8 cellular contexts compared by ENCODE assay signal in the genomic region with DNA sequence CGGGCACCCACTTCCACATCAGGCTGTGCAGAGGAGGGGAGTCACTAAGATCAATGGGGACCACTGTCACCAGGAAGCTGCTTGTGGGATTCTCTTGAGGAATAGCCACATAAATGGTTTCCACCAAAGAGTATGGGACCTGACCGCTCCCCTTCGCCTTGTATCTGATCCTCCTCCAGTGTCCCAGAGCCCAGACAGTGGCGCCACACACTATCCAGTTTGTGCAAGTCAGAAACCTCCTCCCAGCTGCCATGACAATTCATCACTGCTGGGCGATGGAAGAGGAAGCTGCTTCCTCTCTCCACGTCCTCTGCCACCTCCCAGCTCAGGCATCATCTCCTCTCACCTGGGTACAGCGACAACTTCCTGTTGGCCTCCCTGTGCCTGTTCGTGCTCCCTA.
"Had no signal": no experiment of that assay in that cellular context is flagged by ENCODE, and none has a peak within 500 bp of the region (broad histone marks: within the 10 kb centered on the region; RNA-seq: fewer than 3 reads in every experiment).

No MANE protein-coding gene starts in this region.

- ATAC-seq: GM12878 had no signal

- H3K4me3 ChIP-seq: GM12878 had no signal

- FAIRE-seq: G401.6, GM12878, GM12891, GM12892, GM18507, GM19239 had no signal

- DNase-seq: GDM1, GF-D8 had no signal
